1 cellular context compared by ENCODE assay signal in the genomic region with DNA sequence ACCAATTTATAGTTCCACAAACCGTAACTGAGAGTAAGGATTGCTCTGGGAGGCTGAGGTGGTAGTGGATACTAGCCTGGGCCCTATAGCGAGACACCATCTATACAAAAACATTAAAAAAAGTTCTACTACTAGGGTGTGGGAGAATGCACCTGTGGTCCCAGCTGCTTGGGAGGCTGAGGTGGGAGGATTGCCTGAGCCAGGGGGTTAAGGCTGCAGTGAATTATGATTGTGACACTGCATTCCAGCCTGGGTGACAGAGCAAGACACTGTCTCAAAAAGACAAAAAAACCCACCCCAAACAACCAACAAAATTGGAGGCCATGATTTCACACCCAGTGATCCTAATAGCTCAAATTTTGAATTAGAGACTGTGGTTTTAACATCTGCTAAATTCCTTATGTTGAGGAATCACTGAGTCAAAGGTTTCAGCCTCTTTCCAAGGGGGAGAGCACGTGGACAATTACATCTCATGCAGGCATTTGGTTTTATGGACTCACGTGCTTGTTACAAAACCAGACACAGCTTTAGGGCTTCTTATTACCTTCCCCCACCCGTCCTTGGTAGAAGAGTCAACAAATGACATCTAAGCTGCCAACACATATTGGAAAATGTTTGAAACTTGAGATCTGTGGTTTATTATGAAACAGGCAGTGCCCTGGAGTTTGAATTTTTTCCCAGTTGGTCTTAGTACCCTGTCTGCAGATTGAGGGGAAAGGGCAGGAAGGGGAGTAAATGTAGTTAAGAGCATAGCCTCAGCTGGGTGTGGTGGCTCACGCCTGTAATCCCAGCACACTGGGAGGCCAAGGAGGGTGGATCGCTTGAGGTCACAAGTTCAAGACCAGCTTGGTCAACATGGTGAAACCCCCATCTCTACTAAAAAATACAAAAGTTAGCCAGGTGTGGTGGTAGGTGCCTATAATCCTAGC.
TF ChIP-seq lines count a peak whose summit lies in the region.

No MANE protein-coding gene starts in this region.

TF ChIP-seq in HEK293, 187 proteins besides CTCF, POLR2A, EP300 and RAD21 (continued from another document and continues in another):
- TF ChIP-seq ZNF677 (tag by site-specific recombination; IDR thresholded peaks at IDR 0.05) (no peak), ZNF423 (tag by site-specific recombination; IDR thresholded peaks at IDR 0.05) (no peak; the same call in 1 of the 2 replicates), ZNF549 (tag by site-specific recombination; IDR thresholded peaks at IDR 0.05) (no peak; the same call in 1 of the 2 replicates), ZNF843 (tag by site-specific recombination; IDR thresholded peaks at IDR 0.05) (peak; percentile 98), ZNF16 (tag by site-specific recombination; IDR thresholded peaks at IDR 0.05; ENCODE audit: low read depth) (no peak), GLIS2 (tag by site-specific recombination; IDR thresholded peaks at IDR 0.05) (peak; percentile 75), TSHZ1 (tag by site-specific recombination; IDR thresholded peaks at IDR 0.05; ENCODE audit: borderline replicate concordance) (peak; percentile 98), ZNF404 (tag by site-specific recombination; IDR thresholded peaks at IDR 0.05) (no peak; the same call in 1 of the 2 replicates), ZNF561 (tag by site-specific recombination; IDR thresholded peaks at IDR 0.05; ENCODE audit: borderline replicate concordance) (peak; percentile 98), GFI1B (tag by site-specific recombination; IDR thresholded peaks at IDR 0.05) (peak; percentile 72), KLF9 (tag by site-specific recombination; IDR thresholded peaks at IDR 0.05; ENCODE audit: low read depth) (0 out of 2 replicates have a peak, but pooled peaks have one; percentile 66), ZFP37 (tag by site-specific recombination; IDR thresholded peaks at IDR 0.05) (peak; percentile 78), ZNF623 (tag by site-specific recombination; IDR thresholded peaks at IDR 0.05) (0 out of 2 replicates have a peak, but pooled peaks have one; percentile 23), ZNF324 (tag by site-specific recombination; IDR thresholded peaks at IDR 0.05) (peak; percentile 95), ZNF394 (tag by site-specific recombination; IDR thresholded peaks at IDR 0.05; ENCODE audit: borderline replicate concordance) (peak; percentile 91), TRIM28 (IDR thresholded peaks at IDR 0.05; ENCODE audit: borderline replicate concordance, low read length) (peak; percentile 86), ZNF621 (tag by site-specific recombination; IDR thresholded peaks at IDR 0.05) (no peak), ZFP3 (tag by site-specific recombination; IDR thresholded peaks at IDR 0.05; ENCODE audit: low read depth) (no peak), HOXD13 (CRISPR knock-in tag; IDR thresholded peaks at IDR 0.05; ENCODE audit: borderline replicate concordance) (no peak), ZNF112 (tag by site-specific recombination; IDR thresholded peaks at IDR 0.05) (no peak), GLIS1 (tag by site-specific recombination; IDR thresholded peaks at IDR 0.05) (peak; percentile 92), ZNF658 (tag by site-specific recombination; IDR thresholded peaks at IDR 0.05) (no peak), ZNF501 (tag by site-specific recombination; IDR thresholded peaks at IDR 0.05) (peak; percentile 98), IKZF3 (tag by site-specific recombination; IDR thresholded peaks at IDR 0.05) (peak; percentile 94), ZNF664 (tag by site-specific recombination; IDR thresholded peaks at IDR 0.05) (peak; percentile 96), ZNF239 (tag by site-specific recombination; IDR thresholded peaks at IDR 0.05) (no peak), ZNF692 (tag by site-specific recombination; IDR thresholded peaks at IDR 0.05) (peak; percentile 93), ZNF335 (tag by site-specific recombination; conservative IDR thresholded peaks at IDR 0.05) (peak; percentile 78)
- TF ChIP-seq, protein P1, sequence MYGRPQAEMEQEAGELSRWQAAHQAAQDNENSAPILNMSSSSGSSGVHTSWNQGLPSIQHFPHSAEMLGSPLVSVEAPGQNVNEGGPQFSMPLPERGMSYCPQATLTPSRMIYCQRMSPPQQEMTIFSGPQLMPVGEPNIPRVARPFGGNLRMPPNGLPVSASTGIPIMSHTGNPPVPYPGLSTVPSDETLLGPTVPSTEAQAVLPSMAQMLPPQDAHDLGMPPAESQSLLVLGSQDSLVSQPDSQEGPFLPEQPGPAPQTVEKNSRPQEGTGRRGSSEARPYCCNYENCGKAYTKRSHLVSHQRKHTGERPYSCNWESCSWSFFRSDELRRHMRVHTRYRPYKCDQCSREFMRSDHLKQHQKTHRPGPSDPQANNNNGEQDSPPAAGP (tag by site-specific recombination; IDR thresholded peaks at IDR 0.05): peak; percentile 100
- TF ChIP-seq, protein P2, sequence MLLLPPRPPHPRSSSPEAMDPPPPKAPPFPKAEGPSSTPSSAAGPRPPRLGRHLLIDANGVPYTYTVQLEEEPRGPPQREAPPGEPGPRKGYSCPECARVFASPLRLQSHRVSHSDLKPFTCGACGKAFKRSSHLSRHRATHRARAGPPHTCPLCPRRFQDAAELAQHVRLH (tag by site-specific recombination; IDR thresholded peaks at IDR 0.05): peak; percentile 86
- TF ChIP-seq, protein P3, sequence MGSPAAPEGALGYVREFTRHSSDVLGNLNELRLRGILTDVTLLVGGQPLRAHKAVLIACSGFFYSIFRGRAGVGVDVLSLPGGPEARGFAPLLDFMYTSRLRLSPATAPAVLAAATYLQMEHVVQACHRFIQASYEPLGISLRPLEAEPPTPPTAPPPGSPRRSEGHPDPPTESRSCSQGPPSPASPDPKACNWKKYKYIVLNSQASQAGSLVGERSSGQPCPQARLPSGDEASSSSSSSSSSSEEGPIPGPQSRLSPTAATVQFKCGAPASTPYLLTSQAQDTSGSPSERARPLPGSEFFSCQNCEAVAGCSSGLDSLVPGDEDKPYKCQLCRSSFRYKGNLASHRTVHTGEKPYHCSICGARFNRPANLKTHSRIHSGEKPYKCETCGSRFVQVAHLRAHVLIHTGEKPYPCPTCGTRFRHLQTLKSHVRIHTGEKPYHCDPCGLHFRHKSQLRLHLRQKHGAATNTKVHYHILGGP (tag by site-specific recombination; IDR thresholded peaks at IDR 0.05): peak; percentile 75
- TF ChIP-seq, protein P4, sequence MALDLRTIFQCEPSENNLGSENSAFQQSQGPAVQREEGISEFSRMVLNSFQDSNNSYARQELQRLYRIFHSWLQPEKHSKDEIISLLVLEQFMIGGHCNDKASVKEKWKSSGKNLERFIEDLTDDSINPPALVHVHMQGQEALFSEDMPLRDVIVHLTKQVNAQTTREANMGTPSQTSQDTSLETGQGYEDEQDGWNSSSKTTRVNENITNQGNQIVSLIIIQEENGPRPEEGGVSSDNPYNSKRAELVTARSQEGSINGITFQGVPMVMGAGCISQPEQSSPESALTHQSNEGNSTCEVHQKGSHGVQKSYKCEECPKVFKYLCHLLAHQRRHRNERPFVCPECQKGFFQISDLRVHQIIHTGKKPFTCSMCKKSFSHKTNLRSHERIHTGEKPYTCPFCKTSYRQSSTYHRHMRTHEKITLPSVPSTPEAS (tag by site-specific recombination; IDR thresholded peaks at IDR 0.05): peak; percentile 62; the same call in 1 of the 2 replicates
- TF ChIP-seq, protein P5, sequence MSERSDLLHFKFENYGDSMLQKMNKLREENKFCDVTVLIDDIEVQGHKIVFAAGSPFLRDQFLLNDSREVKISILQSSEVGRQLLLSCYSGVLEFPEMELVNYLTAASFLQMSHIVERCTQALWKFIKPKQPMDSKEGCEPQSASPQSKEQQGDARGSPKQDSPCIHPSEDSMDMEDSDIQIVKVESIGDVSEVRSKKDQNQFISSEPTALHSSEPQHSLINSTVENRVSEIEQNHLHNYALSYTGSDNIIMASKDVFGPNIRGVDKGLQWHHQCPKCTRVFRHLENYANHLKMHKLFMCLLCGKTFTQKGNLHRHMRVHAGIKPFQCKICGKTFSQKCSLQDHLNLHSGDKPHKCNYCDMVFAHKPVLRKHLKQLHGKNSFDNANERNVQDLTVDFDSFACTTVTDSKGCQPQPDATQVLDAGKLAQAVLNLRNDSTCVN (tag by site-specific recombination; optimal IDR thresholded peaks at IDR 0.05): peak; percentile 30
- TF ChIP-seq, protein P6, sequence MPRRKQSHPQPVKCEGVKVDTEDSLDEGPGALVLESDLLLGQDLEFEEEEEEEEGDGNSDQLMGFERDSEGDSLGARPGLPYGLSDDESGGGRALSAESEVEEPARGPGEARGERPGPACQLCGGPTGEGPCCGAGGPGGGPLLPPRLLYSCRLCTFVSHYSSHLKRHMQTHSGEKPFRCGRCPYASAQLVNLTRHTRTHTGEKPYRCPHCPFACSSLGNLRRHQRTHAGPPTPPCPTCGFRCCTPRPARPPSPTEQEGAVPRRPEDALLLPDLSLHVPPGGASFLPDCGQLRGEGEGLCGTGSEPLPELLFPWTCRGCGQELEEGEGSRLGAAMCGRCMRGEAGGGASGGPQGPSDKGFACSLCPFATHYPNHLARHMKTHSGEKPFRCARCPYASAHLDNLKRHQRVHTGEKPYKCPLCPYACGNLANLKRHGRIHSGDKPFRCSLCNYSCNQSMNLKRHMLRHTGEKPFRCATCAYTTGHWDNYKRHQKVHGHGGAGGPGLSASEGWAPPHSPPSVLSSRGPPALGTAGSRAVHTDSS (tag by site-specific recombination; IDR thresholded peaks at IDR 0.05): peak; percentile 38; the same call in 1 of the 2 replicates
- TF ChIP-seq, protein P7, sequence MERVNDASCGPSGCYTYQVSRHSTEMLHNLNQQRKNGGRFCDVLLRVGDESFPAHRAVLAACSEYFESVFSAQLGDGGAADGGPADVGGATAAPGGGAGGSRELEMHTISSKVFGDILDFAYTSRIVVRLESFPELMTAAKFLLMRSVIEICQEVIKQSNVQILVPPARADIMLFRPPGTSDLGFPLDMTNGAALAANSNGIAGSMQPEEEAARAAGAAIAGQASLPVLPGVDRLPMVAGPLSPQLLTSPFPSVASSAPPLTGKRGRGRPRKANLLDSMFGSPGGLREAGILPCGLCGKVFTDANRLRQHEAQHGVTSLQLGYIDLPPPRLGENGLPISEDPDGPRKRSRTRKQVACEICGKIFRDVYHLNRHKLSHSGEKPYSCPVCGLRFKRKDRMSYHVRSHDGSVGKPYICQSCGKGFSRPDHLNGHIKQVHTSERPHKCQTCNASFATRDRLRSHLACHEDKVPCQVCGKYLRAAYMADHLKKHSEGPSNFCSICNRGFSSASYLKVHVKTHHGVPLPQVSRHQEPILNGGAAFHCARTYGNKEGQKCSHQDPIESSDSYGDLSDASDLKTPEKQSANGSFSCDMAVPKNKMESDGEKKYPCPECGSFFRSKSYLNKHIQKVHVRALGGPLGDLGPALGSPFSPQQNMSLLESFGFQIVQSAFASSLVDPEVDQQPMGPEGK (tag by site-specific recombination; IDR thresholded peaks at IDR 0.05): peak; percentile 97
